ENCODE assay signal across 14 cellular contexts in the genomic region with DNA sequence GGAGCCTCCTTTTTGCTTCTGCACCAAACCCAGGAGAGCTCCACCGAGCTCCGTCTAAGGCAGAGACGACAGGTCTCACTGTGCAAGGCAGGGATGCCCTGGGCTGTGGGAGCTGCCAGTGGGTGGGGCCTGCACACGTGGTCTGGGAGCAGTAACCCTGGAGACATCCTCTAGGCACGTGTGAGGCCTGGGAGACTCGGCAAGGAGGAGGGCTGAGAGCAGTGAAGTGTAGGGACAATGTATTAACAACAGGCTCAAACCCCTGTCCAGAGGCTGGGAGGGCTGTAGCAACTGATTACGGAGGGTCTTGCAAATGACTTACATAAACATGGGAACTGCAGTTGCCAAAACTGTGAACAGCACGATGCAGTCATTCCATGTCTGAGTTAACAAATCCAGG. TPM values are rescaled to one million over a fixed set of nuclear protein-coding genes. Genes with fewer than 3 reads are reported as not detected.
DNase-seq lines count a peak whose midpoint lies in the region; ATAC-seq, FAIRE-seq and TF ChIP-seq lines count a peak whose summit lies in the region.
"Had no signal": no experiment of that assay in that cellular context is flagged by ENCODE, and none has a peak within 500 bp of the region (broad histone marks: within the 10 kb centered on the region; RNA-seq: fewer than 3 reads in every experiment).

No MANE protein-coding gene starts in this region.

- no peak overlapping the region for H2AFZ ChIP-seq in K562 (ENCODE audit: low read depth, low read length)

- ATAC-seq in K562: peak; percentile 62
- no peak for ATAC-seq in HG02852 (IDR thresholded peaks at IDR 0.05; ENCODE audit: unreplicated experiment)
- ATAC-seq in GM21423 (IDR thresholded peaks at IDR 0.05; ENCODE audit: unreplicated experiment): no peak
- ATAC-seq: activated T-helper 17 cell treated with anti-CD3 and anti-CD28 coated beads, Interleukin-2, amount 50 U/mL, for 72 hours had no signal

- peak; percentile 18 for DNase-seq in HFFc6
- no peak for DNase-seq in K562 (ENCODE audit: extremely low read depth in 1 of 4, low spot score in 3 of 4)
- DNase-seq in kidney glomerular epithelial cell (lab: John Stamatoyannopoulos, UW): peak; percentile 44
- DNase-seq in CD1c-positive myeloid dendritic cell (ENCODE audit: extremely low spot score): no peak
- DNase-seq: T-helper 2 cell had no signal

- H3K9ac ChIP-seq in K562 (ENCODE audit: insufficient read depth in 1 of 2, low read depth in 2 of 2, low read length in 2 of 2) (no peak overlapping the region), stomach smooth muscle (ENCODE audit: low read length in 2 of 2) (peak overlapping the region; percentile 47 to 65)

- no peaks in the 10 kb centered on the region for H3K79me2 ChIP-seq in K562 (ENCODE audit: control insufficient read depth, insufficient read depth, low read length)

- no peak for TF ChIP-seq CTCF in HFFc6 (IDR thresholded peaks at IDR 0.05)
- TF ChIP-seq CTCF in K562 (IDR thresholded peaks at IDR 0.05 in 2 of 3, conservative IDR thresholded peaks at IDR 0.05 in 1 of 3; ENCODE audit: insufficient read depth in 2 of 3, low read depth in 1 of 3, low read length in 3 of 3): no peak

- BruUV-seq in K562 (replicated peaks; lab: Mats Ljungman, UMichigan): no TSS peak

- 0% methylated on average over 8 of the region's 8 CpGs for WGBS in K562 (ENCODE audit: insufficient coverage, low coverage, missing lambda C conversion rate)

- H3K4me3 ChIP-seq in K562: no peak overlapping the region
- H3K4me3 ChIP-seq in stomach smooth muscle (ENCODE audit: low read length in 2 of 2): peak overlapping the region in 1 of 2 donors; percentile 57

- TF ChIP-seq POLR2A in K562 (conservative IDR thresholded peaks at IDR 0.05): no peak

- no peak overlapping the region for H3K27ac ChIP-seq in K562 (ENCODE audit: extremely low read depth, low read depth, low read length)
- peak overlapping the region; percentile 97 for H3K27ac ChIP-seq in stomach smooth muscle (ENCODE audit: low read length)

- H3K9me3 Mint-ChIP-seq in HFFc6: peaks cover 4% of the 10 kb centered on the region
- H3K9me3 Mint-ChIP-seq: activated T-helper 17 cell treated with anti-CD3 and anti-CD28 coated beads, Interleukin-2, amount 50 U/mL, for 72 hours had no signal

- no peak for TF ChIP-seq EP300 in K562 (IDR thresholded peaks at IDR 0.05; ENCODE audit: low read length)

- H3K36me3 Mint-ChIP-seq in HFFc6 (ENCODE audit: low read depth): peaks cover 8% of the 10 kb centered on the region; the same call in 1 of the 2 replicates
- H3K36me3 Mint-ChIP-seq: memory B cell had no signal

- peak overlapping the region; percentile 75 for H3K4me3 Mint-ChIP-seq in HFFc6
- H3K4me3 Mint-ChIP-seq: activated T-helper 17 cell treated with anti-CD3 and anti-CD28 coated beads, Interleukin-2, amount 50 U/mL, for 72 hours; memory B cell had no signal

- no peak overlapping the region for H3K4me2 ChIP-seq in K562 (ENCODE audit: insufficient read depth, low read length)

- H3K27me3 Mint-ChIP-seq in HFFc6 (ENCODE audit: insufficient read depth): peaks cover 6% of the 10 kb centered on the region; the same call in 1 of the 2 replicates

- H3K4me1 ChIP-seq in K562 (replicated peaks in 1 of 2; ENCODE audit: control insufficient read depth in 2 of 2, insufficient read depth in 2 of 2, low read length in 2 of 2) (no peaks in the 10 kb centered on the region), stomach smooth muscle (ENCODE audit: control insufficient read depth, insufficient read depth, low read length) (peaks cover 43% of the 10 kb centered on the region)

- H3K9me3 ChIP-seq in K562 (replicated peaks; ENCODE audit: control insufficient read depth, insufficient read depth, low read depth, low read length) (no peaks in the 10 kb centered on the region), stomach smooth muscle (ENCODE audit: control insufficient read depth in 2 of 2, low read length in 2 of 2) (peaks cover 0 to 12% of the 10 kb centered on the region in 2 donors)

- in situ Hi-C loops in K562 (cut with MboI): no loop called here

- no peak for FAIRE-seq in K562 (lab: Jason Lieb, UNC)
- FAIRE-seq: endometrium, GM12891 had no signal

- CTCF ChIA-PET in K562 (lab: Yijun Ruan, JAX; ENCODE audit: low intra/inter-chr PET ratio): no interaction called here

- no peak for TF ChIP-seq RAD21 in K562 (CRISPR knock-in tag; conservative IDR thresholded peaks at IDR 0.05 in 1 of 2, IDR thresholded peaks at IDR 0.05 in 1 of 2)

- H3K27me3 ChIP-seq in K562 (ENCODE audit: control insufficient read depth in 2 of 2, insufficient read depth in 2 of 2, low read length in 2 of 2) (peaks cover 34 to 57% of the 10 kb centered on the region in 2 experiments), stomach smooth muscle (ENCODE audit: control insufficient read depth in 1 of 2, insufficient read depth in 2 of 2, low read length in 2 of 2) (no peaks in the 10 kb centered on the region)

- H3K9me1 ChIP-seq in K562 (ENCODE audit: control insufficient read depth, insufficient read depth, low read length): no peaks in the 10 kb centered on the region

- peak overlapping the region; percentile 98 for H3K27ac Mint-ChIP-seq in HFFc6
- H3K27ac Mint-ChIP-seq: activated T-helper 17 cell treated with anti-CD3 and anti-CD28 coated beads, Interleukin-2, amount 50 U/mL, for 72 hours; memory B cell had no signal

- H3K36me3 ChIP-seq in K562 (ENCODE audit: control insufficient read depth, insufficient read depth, low read length) (no peaks in the 10 kb centered on the region), stomach smooth muscle (ENCODE audit: control insufficient read depth in 2 of 2, insufficient read depth in 2 of 2, low read length in 2 of 2) (no peaks in the 10 kb centered on the region)

- H3K4me1 Mint-ChIP-seq in HFFc6 (ENCODE audit: low read depth): peaks cover 46% of the 10 kb centered on the region
- H3K4me1 Mint-ChIP-seq: activated T-helper 17 cell treated with anti-CD3 and anti-CD28 coated beads, Interleukin-2, amount 50 U/mL, for 72 hours; memory B cell had no signal

- H4K20me1 ChIP-seq in K562 (replicated peaks; ENCODE audit: control insufficient read depth, insufficient read depth, low read length): no peaks in the 10 kb centered on the region; the same call in 1 of the 2 replicates

- intact Hi-C loops in K562 (cut with micrococcal nuclease): loop anchor here (5.0 kb wide), 1 partner anchor 108 kb away; no protein-coding TSS in a partner anchor

- POLR2A ChIA-PET in K562 (lab: Yijun Ruan, JAX): interaction anchor here (1.6 kb wide), 1 partner anchor 8 kb away, joined by 3 read pairs; no protein-coding TSS in a partner anchor

TF ChIP-seq in K562, 482 proteins besides CTCF, POLR2A, EP300 and RAD21 (continues in another document):
- TF ChIP-seq ESRRA (IDR thresholded peaks at IDR 0.05; ENCODE audit: borderline replicate concordance, low read depth) (no peak), NCOA6 (IDR thresholded peaks at IDR 0.05) (no peak)
- TF ChIP-seq, protein P1, sequence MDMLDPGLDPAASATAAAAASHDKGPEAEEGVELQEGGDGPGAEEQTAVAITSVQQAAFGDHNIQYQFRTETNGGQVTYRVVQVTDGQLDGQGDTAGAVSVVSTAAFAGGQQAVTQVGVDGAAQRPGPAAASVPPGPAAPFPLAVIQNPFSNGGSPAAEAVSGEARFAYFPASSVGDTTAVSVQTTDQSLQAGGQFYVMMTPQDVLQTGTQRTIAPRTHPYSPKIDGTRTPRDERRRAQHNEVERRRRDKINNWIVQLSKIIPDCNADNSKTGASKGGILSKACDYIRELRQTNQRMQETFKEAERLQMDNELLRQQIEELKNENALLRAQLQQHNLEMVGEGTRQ (CRISPR knock-in tag; IDR thresholded peaks at IDR 0.05): peak; percentile 38; the same call in 1 of the 2 replicates
- TF ChIP-seq, protein P2, sequence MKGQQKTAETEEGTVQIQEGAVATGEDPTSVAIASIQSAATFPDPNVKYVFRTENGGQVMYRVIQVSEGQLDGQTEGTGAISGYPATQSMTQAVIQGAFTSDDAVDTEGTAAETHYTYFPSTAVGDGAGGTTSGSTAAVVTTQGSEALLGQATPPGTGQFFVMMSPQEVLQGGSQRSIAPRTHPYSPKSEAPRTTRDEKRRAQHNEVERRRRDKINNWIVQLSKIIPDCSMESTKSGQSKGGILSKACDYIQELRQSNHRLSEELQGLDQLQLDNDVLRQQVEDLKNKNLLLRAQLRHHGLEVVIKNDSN (CRISPR knock-in tag; IDR thresholded peaks at IDR 0.05): peak; percentile 53

RNA-seq across cellular contexts. Expression of a gene that starts 45.1 kb away (rescaled TPM):
- total RNA-seq in HFFc6 (2021; fragmentation: NEBNext Ultra II Directional; extraction: Animal tissue kit (Norgen Biotek cat#: 25700)): under 1 TPM; 0.09 to 0.17 (median 0.13) TPM
- not detected in 2 replicates for total RNA-seq in K562 (2011; cell fraction: chromatin; rRNA removed; ENCODE audit: low replicate concordance)
- not detected in 2 replicates for total RNA-seq in K562 (2011; cell fraction: nucleolus; rRNA removed)
- total RNA-seq in K562 (2011; cell fraction: nucleoplasm; rRNA removed): not detected in 2 replicates
- total RNA-seq in K562 (2014; rRNA removed) (not detected in 2 replicates), K562 (2014; rRNA removed; fragmentation: Illumina TruSeq; extraction: Trizol) (not detected in 2 replicates), K562 (2015; rRNA removed; fragmentation: Illumina TruSeq; extraction: Trizol) (not detected in 2 replicates), K562 (2021) (not detected in 2 replicates)
- polyA plus RNA-seq in K562 (2011; rRNA removed) (not detected in 2 replicates), K562 (2014; fragmentation: Illumina TruSeq; extraction: Trizol) (not detected in 2 replicates), K562 (2014; fragmentation: Nextera tagmentation; extraction: Ambion mirVana) (not detected), K562 (2014; rRNA removed) (not detected in 2 replicates)
- polyA plus RNA-seq in K562 (2011; cell fraction: cytosol; rRNA removed): not detected in 2 replicates
- polyA plus RNA-seq in K562 (2011; cell fraction: nucleus; rRNA removed): not detected in 2 replicates
- not detected in 2 replicates for polyA plus RNA-seq in K562 (2012)
- not detected in 2 replicates for polyA minus RNA-seq in K562 (2011; rRNA and poly(A)+ RNA removed)
- not detected in 2 replicates for polyA minus RNA-seq in K562 (2011; cell fraction: cytosol; rRNA and poly(A)+ RNA removed)
- polyA minus RNA-seq in K562 (2011; cell fraction: nucleus; rRNA and poly(A)+ RNA removed): not detected in 2 replicates
- total RNA-seq: activated T-helper 17 cell treated with anti-CD3 and anti-CD28 coated beads, Interleukin-2, amount 50 U/mL, for 72 hours; HT-29; NCI-H460 had no signal

Comparison
In these comparisons a context has a peak if more than half of its experiments do, and no peak if none do; other contexts are left out.
1. DNase-seq: peak in HFFc6 (single experiment) and kidney glomerular epithelial cell (single experiment); none in K562 (0 of 4) and CD1c-positive myeloid dendritic cell (single experiment).
2. H3K9ac ChIP-seq: peak in stomach smooth muscle (2 of 2); none in K562 (0 of 2).